ENCODE assay signal across 9 cellular contexts in genomic region chr20:38859070-38859690, GRCh38. TPM values are rescaled to one million over a fixed set of nuclear protein-coding genes. Genes with fewer than 3 reads are reported as not detected.
DNase-seq lines count a peak whose midpoint lies in the region; TF ChIP-seq lines count a peak whose summit lies in the region.
"Had no signal": no experiment of that assay in that cellular context is flagged by ENCODE, and none has a peak within 500 bp of the region (broad histone marks: within the 10 kb centered on the region; RNA-seq: fewer than 3 reads in every experiment).

No MANE protein-coding gene starts in this region.

- H2AFZ ChIP-seq in neural progenitor cell (replicated peaks): no peak overlapping the region

- intact Hi-C loops in activated T-helper 1 cell treated with anti-CD3 and anti-CD28 coated beads, Interleukin-12 subunit alpha, Interleukin-12 subunit beta, Interleukin-2, Interleukin-4 antibody, amounts not matched to agents 30 ng/mL and 10 ng/mL and 1 ng/mL, durations not matched to agents 14 hours and 24 hours and 36 hours (cut with micrococcal nuclease): loop anchor here (1.0 to 5.0 kb wide), 4 partner anchors 10 to 33 kb away; no protein-coding TSS in a partner anchor

- H3K27me3 Mint-ChIP-seq in activated T-helper 1 cell treated with anti-CD3 and anti-CD28 coated beads, Interleukin-12 subunit alpha, Interleukin-12 subunit beta, Interleukin-2, Interleukin-4 antibody, amounts not matched to agents 30 ng/mL and 10 ng/mL and 1 ng/mL, durations not matched to agents 14 hours and 24 hours and 36 hours (ENCODE audit: insufficient read depth): peaks cover 1% of the 10 kb centered on the region
- H3K27me3 Mint-ChIP-seq in neural progenitor cell (ENCODE audit: insufficient read depth, low read depth): peaks cover 5% of the 10 kb centered on the region

- no peak overlapping the region for H3K4me2 ChIP-seq in neural progenitor cell

- no peaks in the 10 kb centered on the region for H4K20me1 ChIP-seq in neural progenitor cell (ENCODE audit: low read depth)

- H3K4me3 Mint-ChIP-seq in activated T-helper 1 cell treated with anti-CD3 and anti-CD28 coated beads, Interleukin-12 subunit alpha, Interleukin-12 subunit beta, Interleukin-2, Interleukin-4 antibody, amounts not matched to agents 30 ng/mL and 10 ng/mL and 1 ng/mL, durations not matched to agents 14 hours and 24 hours and 36 hours: peak overlapping the region; percentile 42
- no peak overlapping the region for H3K4me3 Mint-ChIP-seq in neural progenitor cell

- DNase-seq in stimulated activated CD4-positive, alpha-beta T cell treated with anti-CD3 and anti-CD28 coated beads, Interleukin-2, amount 100 ng/mL, for 4 hours (ENCODE audit: low read depth): peak; percentile 44
- no peak for DNase-seq in stimulated activated CD4-positive, alpha-beta T cell treated with anti-CD3 and anti-CD28 coated beads, Interleukin-12 subunit alpha, Interleukin-12 subunit beta, amount 100 ng/mL, for 4 hours
- peak; percentile 76 for DNase-seq in NB4 (ENCODE audit: low read depth)
- DNase-seq in activated T-helper 1 cell treated with anti-CD3 and anti-CD28 coated beads, Interleukin-12 subunit alpha, Interleukin-12 subunit beta, Interleukin-2, Interleukin-4 antibody, amounts not matched to agents 30 ng/mL and 10 ng/mL and 1 ng/mL, durations not matched to agents 14 hours and 24 hours and 36 hours (ENCODE audit: low spot score): no peak
- DNase-seq in NCI-H345 (lab: John Stamatoyannopoulos, UW): no peak
- DNase-seq in putamen (ENCODE audit: low spot score): no peak
- no peak for DNase-seq in neural progenitor cell (ENCODE audit: low spot score)
- no peak for DNase-seq in NCI-H510A treated with DMSO at 0.1 percent for 48 hours (lab: John Stamatoyannopoulos, UW)
- DNase-seq: Karpas-422 had no signal

- no peak overlapping the region for H3K9ac ChIP-seq in neural progenitor cell

- H3K9me3 Mint-ChIP-seq in activated T-helper 1 cell treated with anti-CD3 and anti-CD28 coated beads, Interleukin-12 subunit alpha, Interleukin-12 subunit beta, Interleukin-2, Interleukin-4 antibody, amounts not matched to agents 30 ng/mL and 10 ng/mL and 1 ng/mL, durations not matched to agents 14 hours and 24 hours and 36 hours: no peaks in the 10 kb centered on the region
- H3K9me3 Mint-ChIP-seq in neural progenitor cell: no peaks in the 10 kb centered on the region

- no peaks in the 10 kb centered on the region for H3K4me1 ChIP-seq in neural progenitor cell

- no peaks in the 10 kb centered on the region for H3K79me2 ChIP-seq in neural progenitor cell (ENCODE audit: low read depth)

- H3K27ac Mint-ChIP-seq in activated T-helper 1 cell treated with anti-CD3 and anti-CD28 coated beads, Interleukin-12 subunit alpha, Interleukin-12 subunit beta, Interleukin-2, Interleukin-4 antibody, amounts not matched to agents 30 ng/mL and 10 ng/mL and 1 ng/mL, durations not matched to agents 14 hours and 24 hours and 36 hours: peak overlapping the region; percentile 59
- no peak overlapping the region for H3K27ac Mint-ChIP-seq in neural progenitor cell

- H3F3A ChIP-seq in neural progenitor cell (ENCODE audit: low read depth): no peaks in the 10 kb centered on the region

- H3K27ac ChIP-seq in neural progenitor cell: no peak overlapping the region

- peaks cover 42% of the 10 kb centered on the region for H3K36me3 Mint-ChIP-seq in activated T-helper 1 cell treated with anti-CD3 and anti-CD28 coated beads, Interleukin-12 subunit alpha, Interleukin-12 subunit beta, Interleukin-2, Interleukin-4 antibody, amounts not matched to agents 30 ng/mL and 10 ng/mL and 1 ng/mL, durations not matched to agents 14 hours and 24 hours and 36 hours (ENCODE audit: low read depth)
- no peaks in the 10 kb centered on the region for H3K36me3 Mint-ChIP-seq in neural progenitor cell

- TF ChIP-seq CTCF in NB4 (IDR thresholded peaks at IDR 0.05; ENCODE audit: low read depth, low read length): no peak
- TF ChIP-seq CTCF in neural progenitor cell (IDR thresholded peaks at IDR 0.05): no peak

- no peaks in the 10 kb centered on the region for H3K9me3 ChIP-seq in neural progenitor cell (ENCODE audit: low read depth)

- H3K4me3 ChIP-seq in NB4 (ENCODE audit: low read depth, low read length): no peak overlapping the region
- no peak overlapping the region for H3K4me3 ChIP-seq in neural progenitor cell

- peaks cover 87% of the 10 kb centered on the region for H3K4me1 Mint-ChIP-seq in activated T-helper 1 cell treated with anti-CD3 and anti-CD28 coated beads, Interleukin-12 subunit alpha, Interleukin-12 subunit beta, Interleukin-2, Interleukin-4 antibody, amounts not matched to agents 30 ng/mL and 10 ng/mL and 1 ng/mL, durations not matched to agents 14 hours and 24 hours and 36 hours (ENCODE audit: low read depth)
- H3K4me1 Mint-ChIP-seq in neural progenitor cell: no peaks in the 10 kb centered on the region

- no peaks in the 10 kb centered on the region for H3K36me3 ChIP-seq in neural progenitor cell

- no peak for TF ChIP-seq POLR2A in NB4 (IDR thresholded peaks at IDR 0.05; ENCODE audit: extremely low read depth, insufficient read length)

- no peaks in the 10 kb centered on the region for H3K27me3 ChIP-seq in neural progenitor cell

RNA-seq across cellular contexts. Expression of gene PPP1R16B, which starts 53.7 kb away (rescaled TPM):
- 139 and 143 TPM in 2 replicates for total RNA-seq in activated T-helper 1 cell treated with anti-CD3 and anti-CD28 coated beads, Interleukin-12 subunit alpha, Interleukin-12 subunit beta, Interleukin-2, Interleukin-4 antibody, amounts not matched to agents 30 ng/mL and 10 ng/mL and 1 ng/mL, durations not matched to agents 14 hours and 24 hours and 36 hours
- 0.95 and 1.6 TPM in 2 replicates for total RNA-seq in neural progenitor cell (ENCODE audit: low replicate concordance)

Comparison
In these comparisons a context has a peak if more than half of its experiments do, and no peak if none do; other contexts are left out.
1. DNase-seq: peak in stimulated activated CD4-positive, alpha-beta T cell treated with anti-CD3 and anti-CD28 coated beads, Interleukin-2, amount 100 ng/mL, for 4 hours (single experiment) and NB4 (single experiment); none in stimulated activated CD4-positive, alpha-beta T cell treated with anti-CD3 and anti-CD28 coated beads, Interleukin-12 subunit alpha, Interleukin-12 subunit beta, amount 100 ng/mL, for 4 hours (single experiment), activated T-helper 1 cell treated with anti-CD3 and anti-CD28 coated beads, Interleukin-12 subunit alpha, Interleukin-12 subunit beta, Interleukin-2, Interleukin-4 antibody, amounts not matched to agents 30 ng/mL and 10 ng/mL and 1 ng/mL, durations not matched to agents 14 hours and 24 hours and 36 hours (single experiment), NCI-H345 (single experiment), putamen (single experiment), neural progenitor cell (single experiment) and NCI-H510A treated with DMSO at 0.1 percent for 48 hours (single experiment).
2. RNA of gene PPP1R16B, which starts 53.7 kb away (total RNA-seq): 139 to 143 TPM in activated T-helper 1 cell treated with anti-CD3 and anti-CD28 coated beads, Interleukin-12 subunit alpha, Interleukin-12 subunit beta, Interleukin-2, Interleukin-4 antibody, amounts not matched to agents 30 ng/mL and 10 ng/mL and 1 ng/mL, durations not matched to agents 14 hours and 24 hours and 36 hours; 0.95 to 1.6 TPM in neural progenitor cell; every median in the first group is over 10 times any median in the second.